24 cellular contexts compared by ENCODE assay signal in the genomic region with DNA sequence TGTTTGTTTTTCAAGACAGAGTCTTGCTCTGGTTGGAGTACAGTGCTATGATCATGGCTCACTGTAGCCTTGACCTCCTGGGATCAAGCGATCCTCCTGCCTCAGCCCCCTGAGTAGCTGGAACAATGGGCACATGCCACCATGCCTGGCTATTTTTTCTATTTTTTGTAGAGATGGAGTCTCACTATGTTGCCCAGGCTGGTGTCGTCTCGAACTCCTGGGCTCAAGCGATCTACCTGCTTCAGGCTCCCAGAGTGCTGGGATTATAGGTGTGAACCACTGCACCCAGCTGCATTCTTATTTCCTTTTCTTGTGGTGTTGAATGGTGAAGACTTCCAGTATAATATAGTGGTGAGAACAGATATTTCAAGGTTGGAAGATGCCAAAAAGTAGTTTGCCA. TPM values are rescaled to one million over a fixed set of nuclear protein-coding genes. Genes with fewer than 3 reads are reported as not detected.
"Had no signal": no experiment of that assay in that cellular context is flagged by ENCODE, and none has a peak within 500 bp of the region (broad histone marks: within the 10 kb centered on the region; RNA-seq: fewer than 3 reads in every experiment).

No MANE protein-coding gene starts in this region.

- H3K9me3 ChIP-seq: left ventricle myocardium inferior, mucosa of descending colon, right atrium auricular region, right lobe of liver, tibial nerve, uterus had no signal

- ATAC-seq: mucosa of descending colon; naive thymus-derived CD4-positive, alpha-beta T cell; natural killer cell treated with Interleukin-12 subunit alpha and Interleukin-12 subunit beta and Interleukin-15 and Interleukin-18, amount 100 ng/mL, for 72 hours; right lobe of liver; stimulated activated memory B cell treated with anti-CD40 and anti-IgM and Interleukin-4, amounts not matched to agents 10 μg/mL and 1 μg/mL and 100 μg/mL, for 72 hours; stimulated activated naive CD8-positive, alpha-beta T cell treated with anti-CD3 and anti-CD28 coated beads, Interleukin-15, amount 100 ng/mL, for 72 hours had no signal

- H3K27ac ChIP-seq: left ventricle myocardium inferior, right atrium auricular region, right lobe of liver, tibial nerve, uterus had no signal

- H3K4me2 ChIP-seq: smooth muscle cell had no signal

- H3K4me3 ChIP-seq: left ventricle myocardium inferior, lung, mucosa of descending colon, right atrium auricular region, right lobe of liver, smooth muscle cell, tibial nerve, uterus had no signal

- H3K36me3 ChIP-seq: left ventricle myocardium inferior, right atrium auricular region, right lobe of liver, tibial nerve, uterus had no signal

- DNase-seq: hypothalamus; islet precursor cell; left ventricle myocardium inferior; midbrain; naive thymus-derived CD4-positive, alpha-beta T cell; nucleus accumbens; right lobe of liver; stimulated activated CD4-positive, alpha-beta T cell treated with anti-CD3 and anti-CD28 coated beads, Interleukin-1b, Interleukin-23, amount 100 ng/mL, for 48 hours; stimulated activated CD4-positive, alpha-beta T cell treated with anti-CD3 and anti-CD28 coated beads, Interleukin-2, amount 100 ng/mL, for 48 hours; stimulated activated CD4-positive, alpha-beta T cell treated with anti-CD3 and anti-CD28 coated beads, Interleukin-4, amount 100 ng/mL, for 4 hours; stimulated activated CD8-positive, alpha-beta memory T cell treated with anti-CD3 and anti-CD28 coated beads, Interleukin-4, amount 100 ng/mL, for 48 hours; stimulated activated naive CD4-positive, alpha-beta T cell treated with Interleukin-2 at 50 U/mL for 16 hours; stimulated activated naive CD8-positive, alpha-beta T cell treated with anti-CD3 and anti-CD28 coated beads, Interleukin-15, amount 100 ng/mL, for 72 hours; substantia nigra; uterus had no signal

- H3K4me1 ChIP-seq: left ventricle myocardium inferior, right atrium auricular region, right lobe of liver, tibial nerve, uterus had no signal

- H3K27me3 ChIP-seq: right atrium auricular region, right lobe of liver, uterus had no signal

RNA-seq across cellular contexts. Expression of gene B3GALT5, which starts 28.0 kb away (rescaled TPM):
- total RNA-seq: naive thymus-derived CD4-positive, alpha-beta T cell; natural killer cell treated with Interleukin-12 subunit alpha and Interleukin-12 subunit beta and Interleukin-15 and Interleukin-18, amount 100 ng/mL, for 72 hours; osteocyte; pulmonary artery endothelial cell; right atrium auricular region; tibial nerve had no signal
- polyA plus RNA-seq: naive thymus-derived CD4-positive, alpha-beta T cell had no signal
